Comparison of ENCODE assay signal across 8 cellular contexts in the genomic region with DNA sequence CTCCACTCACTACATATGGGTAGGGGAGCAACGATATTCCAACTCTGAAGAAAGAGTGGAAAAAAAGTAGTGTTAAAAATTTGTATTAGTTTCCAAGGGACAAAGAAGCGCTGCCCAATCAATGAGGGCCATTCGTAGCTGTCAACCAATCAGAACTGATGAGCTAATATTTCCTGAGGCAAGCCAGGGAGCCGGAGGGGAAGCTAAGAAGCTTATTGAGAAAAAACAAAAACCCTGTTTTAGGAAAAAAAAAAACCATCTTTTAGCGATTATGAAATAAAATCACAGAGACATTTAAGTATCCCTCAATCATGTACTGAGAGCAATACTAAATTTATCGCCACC. TPM values are rescaled to one million over a fixed set of nuclear protein-coding genes. Genes with fewer than 3 reads are reported as not detected.
DNase-seq lines count a peak whose midpoint lies in the region; ATAC-seq and TF ChIP-seq lines count a peak whose summit lies in the region.

No MANE protein-coding gene starts in this region.

- H4K20me1 ChIP-seq in smooth muscle cell (ENCODE audit: low read depth) = no peaks in the 10 kb centered on the region

- no peaks in the 10 kb centered on the region for H3K79me2 ChIP-seq in smooth muscle cell (ENCODE audit: low read depth)

- H3K4me3 ChIP-seq in smooth muscle cell = peak overlapping the region; percentile 61

- peaks cover 25% of the 10 kb centered on the region for H3F3A ChIP-seq in smooth muscle cell (ENCODE audit: low read depth)

- H2AFZ ChIP-seq in smooth muscle cell (ENCODE audit: low read depth) = peak overlapping the region; percentile 40

- H3K27me3 ChIP-seq in smooth muscle cell (ENCODE audit: low read depth) = no peaks in the 10 kb centered on the region

- H3K4me2 ChIP-seq in smooth muscle cell = peak overlapping the region; percentile 83

- H3K9me3 ChIP-seq in smooth muscle cell (replicated peaks; ENCODE audit: low read depth) = no peaks in the 10 kb centered on the region

- peak; percentile 43 for ATAC-seq in SK-N-SH treated with all-trans-retinoic acid at 6 μM for 48 hours
- no peak for ATAC-seq in HG03135 (IDR thresholded peaks at IDR 0.05; ENCODE audit: unreplicated experiment)

- no peak for TF ChIP-seq CTCF in smooth muscle cell (IDR thresholded peaks at IDR 0.05; ENCODE audit: borderline replicate concordance, insufficient read depth, poor library complexity, severe bottlenecking)

- H3K36me3 ChIP-seq in smooth muscle cell (ENCODE audit: low read depth) = no peaks in the 10 kb centered on the region

- peak overlapping the region; percentile 93 for H3K27ac ChIP-seq in smooth muscle cell (ENCODE audit: low read depth)

- peak; percentile 72 for DNase-seq in activated effector memory CD4-positive, alpha-beta T cell treated with anti-CD3 and anti-CD28 coated beads, Interleukin-2, amount 50 U/mL, for 16 hours
- DNase-seq in activated effector memory CD4-positive, alpha-beta T cell treated with Interleukin-2 at 50 U/mL for 16 hours = no peak
- DNase-seq in NCI-H1105 treated with DMSO at 0.1 percent for 48 hours (lab: John Stamatoyannopoulos, UW) (peak; percentile 87), cerebellum (ENCODE audit: low spot score) (peak; percentile 81), islet precursor cell (peak; percentile 72), smooth muscle cell (lab: John Stamatoyannopoulos, UW; ENCODE audit: unreplicated experiment) (no peak)

- WGBS in smooth muscle cell (ENCODE audit: low lambda C conversion rate) = 9% methylated on average over 6 of the region's 6 CpGs

- H3K4me1 ChIP-seq in smooth muscle cell (ENCODE audit: low read depth) = peaks cover 18% of the 10 kb centered on the region

- peak overlapping the region; percentile 86 for H3K9ac ChIP-seq in smooth muscle cell (ENCODE audit: low read depth)

TF ChIP-seq in SK-N-SH treated with all-trans-retinoic acid at 6 μM for 48 hours, 23 proteins besides CTCF, POLR2A, EP300 and RAD21:
- TF ChIP-seq ZFP30 (CRISPR knock-in tag; IDR thresholded peaks at IDR 0.05) (no peak), PPARA (CRISPR knock-in tag; IDR thresholded peaks at IDR 0.05; ENCODE audit: borderline replicate concordance) (no peak), SNAI2 (CRISPR knock-in tag; IDR thresholded peaks at IDR 0.05) (no peak), TCF4 (CRISPR knock-in tag; IDR thresholded peaks at IDR 0.05; ENCODE audit: borderline replicate concordance) (no peak), ARNTL (CRISPR knock-in tag; IDR thresholded peaks at IDR 0.05; ENCODE audit: borderline replicate concordance, low read depth) (no peak), ISL1 (CRISPR knock-in tag; IDR thresholded peaks at IDR 0.05) (no peak), TOX (CRISPR knock-in tag; IDR thresholded peaks at IDR 0.05; ENCODE audit: borderline replicate concordance) (no peak), ZFP3 (CRISPR knock-in tag; IDR thresholded peaks at IDR 0.05) (no peak), ESRRG (CRISPR knock-in tag; IDR thresholded peaks at IDR 0.05) (no peak), RARB (CRISPR knock-in tag; IDR thresholded peaks at IDR 0.05) (no peak), ZNF565 (CRISPR knock-in tag; conservative IDR thresholded peaks at IDR 0.05; ENCODE audit: low read depth) (no peak), ZNF70 (CRISPR knock-in tag; IDR thresholded peaks at IDR 0.05) (no peak), CSDC2 (CRISPR knock-in tag; IDR thresholded peaks at IDR 0.05) (no peak)
- TF ChIP-seq, protein P1, sequence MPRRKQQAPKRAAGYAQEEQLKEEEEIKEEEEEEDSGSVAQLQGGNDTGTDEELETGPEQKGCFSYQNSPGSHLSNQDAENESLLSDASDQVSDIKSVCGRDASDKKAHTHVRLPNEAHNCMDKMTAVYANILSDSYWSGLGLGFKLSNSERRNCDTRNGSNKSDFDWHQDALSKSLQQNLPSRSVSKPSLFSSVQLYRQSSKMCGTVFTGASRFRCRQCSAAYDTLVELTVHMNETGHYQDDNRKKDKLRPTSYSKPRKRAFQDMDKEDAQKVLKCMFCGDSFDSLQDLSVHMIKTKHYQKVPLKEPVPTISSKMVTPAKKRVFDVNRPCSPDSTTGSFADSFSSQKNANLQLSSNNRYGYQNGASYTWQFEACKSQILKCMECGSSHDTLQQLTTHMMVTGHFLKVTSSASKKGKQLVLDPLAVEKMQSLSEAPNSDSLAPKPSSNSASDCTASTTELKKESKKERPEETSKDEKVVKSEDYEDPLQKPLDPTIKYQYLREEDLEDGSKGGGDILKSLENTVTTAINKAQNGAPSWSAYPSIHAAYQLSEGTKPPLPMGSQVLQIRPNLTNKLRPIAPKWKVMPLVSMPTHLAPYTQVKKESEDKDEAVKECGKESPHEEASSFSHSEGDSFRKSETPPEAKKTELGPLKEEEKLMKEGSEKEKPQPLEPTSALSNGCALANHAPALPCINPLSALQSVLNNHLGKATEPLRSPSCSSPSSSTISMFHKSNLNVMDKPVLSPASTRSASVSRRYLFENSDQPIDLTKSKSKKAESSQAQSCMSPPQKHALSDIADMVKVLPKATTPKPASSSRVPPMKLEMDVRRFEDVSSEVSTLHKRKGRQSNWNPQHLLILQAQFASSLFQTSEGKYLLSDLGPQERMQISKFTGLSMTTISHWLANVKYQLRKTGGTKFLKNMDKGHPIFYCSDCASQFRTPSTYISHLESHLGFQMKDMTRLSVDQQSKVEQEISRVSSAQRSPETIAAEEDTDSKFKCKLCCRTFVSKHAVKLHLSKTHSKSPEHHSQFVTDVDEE (CRISPR knock-in tag; IDR thresholded peaks at IDR 0.05) = no peak
- TF ChIP-seq, protein P2, sequence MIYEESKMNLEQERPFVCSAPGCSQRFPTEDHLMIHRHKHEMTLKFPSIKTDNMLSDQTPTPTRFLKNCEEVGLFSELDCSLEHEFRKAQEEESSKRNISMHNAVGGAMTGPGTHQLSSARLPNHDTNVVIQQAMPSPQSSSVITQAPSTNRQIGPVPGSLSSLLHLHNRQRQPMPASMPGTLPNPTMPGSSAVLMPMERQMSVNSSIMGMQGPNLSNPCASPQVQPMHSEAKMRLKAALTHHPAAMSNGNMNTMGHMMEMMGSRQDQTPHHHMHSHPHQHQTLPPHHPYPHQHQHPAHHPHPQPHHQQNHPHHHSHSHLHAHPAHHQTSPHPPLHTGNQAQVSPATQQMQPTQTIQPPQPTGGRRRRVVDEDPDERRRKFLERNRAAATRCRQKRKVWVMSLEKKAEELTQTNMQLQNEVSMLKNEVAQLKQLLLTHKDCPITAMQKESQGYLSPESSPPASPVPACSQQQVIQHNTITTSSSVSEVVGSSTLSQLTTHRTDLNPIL (CRISPR knock-in tag; IDR thresholded peaks at IDR 0.05; ENCODE audit: low read depth) = no peak
- TF ChIP-seq, protein P3, sequence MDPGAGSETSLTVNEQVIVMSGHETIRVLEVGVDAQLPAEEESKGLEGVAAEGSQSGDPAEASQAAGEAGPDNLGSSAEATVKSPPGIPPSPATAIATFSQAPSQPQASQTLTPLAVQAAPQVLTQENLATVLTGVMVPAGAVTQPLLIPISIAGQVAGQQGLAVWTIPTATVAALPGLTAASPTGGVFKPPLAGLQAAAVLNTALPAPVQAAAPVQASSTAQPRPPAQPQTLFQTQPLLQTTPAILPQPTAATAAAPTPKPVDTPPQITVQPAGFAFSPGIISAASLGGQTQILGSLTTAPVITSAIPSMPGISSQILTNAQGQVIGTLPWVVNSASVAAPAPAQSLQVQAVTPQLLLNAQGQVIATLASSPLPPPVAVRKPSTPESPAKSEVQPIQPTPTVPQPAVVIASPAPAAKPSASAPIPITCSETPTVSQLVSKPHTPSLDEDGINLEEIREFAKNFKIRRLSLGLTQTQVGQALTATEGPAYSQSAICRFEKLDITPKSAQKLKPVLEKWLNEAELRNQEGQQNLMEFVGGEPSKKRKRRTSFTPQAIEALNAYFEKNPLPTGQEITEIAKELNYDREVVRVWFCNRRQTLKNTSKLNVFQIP (CRISPR knock-in tag; IDR thresholded peaks at IDR 0.05; ENCODE audit: borderline replicate concordance, low read depth) = no peak
- TF ChIP-seq, protein P4, sequence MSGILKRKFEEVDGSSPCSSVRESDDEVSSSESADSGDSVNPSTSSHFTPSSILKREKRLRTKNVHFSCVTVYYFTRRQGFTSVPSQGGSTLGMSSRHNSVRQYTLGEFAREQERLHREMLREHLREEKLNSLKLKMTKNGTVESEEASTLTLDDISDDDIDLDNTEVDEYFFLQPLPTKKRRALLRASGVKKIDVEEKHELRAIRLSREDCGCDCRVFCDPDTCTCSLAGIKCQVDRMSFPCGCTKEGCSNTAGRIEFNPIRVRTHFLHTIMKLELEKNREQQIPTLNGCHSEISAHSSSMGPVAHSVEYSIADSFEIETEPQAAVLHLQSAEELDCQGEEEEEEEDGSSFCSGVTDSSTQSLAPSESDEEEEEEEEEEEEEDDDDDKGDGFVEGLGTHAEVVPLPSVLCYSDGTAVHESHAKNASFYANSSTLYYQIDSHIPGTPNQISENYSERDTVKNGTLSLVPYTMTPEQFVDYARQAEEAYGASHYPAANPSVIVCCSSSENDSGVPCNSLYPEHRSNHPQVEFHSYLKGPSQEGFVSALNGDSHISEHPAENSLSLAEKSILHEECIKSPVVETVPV (CRISPR knock-in tag; IDR thresholded peaks at IDR 0.05) = no peak

RNA-seq across cellular contexts. Expression of a gene that starts 59.5 kb away (rescaled TPM):
- total RNA-seq in cerebellum = 0.73 TPM
- 9.1 and 9.8 TPM in 2 replicates for total RNA-seq in smooth muscle cell
- 6.1 and 7.2 TPM in 2 replicates for polyA plus RNA-seq in smooth muscle cell

Comparison
In these comparisons a context has a peak if more than half of its experiments do, and no peak if none do; other contexts are left out.
1. DNase-seq: peak in activated effector memory CD4-positive, alpha-beta T cell treated with anti-CD3 and anti-CD28 coated beads, Interleukin-2, amount 50 U/mL, for 16 hours (single experiment), NCI-H1105 treated with DMSO at 0.1 percent for 48 hours (single experiment), cerebellum (single experiment) and islet precursor cell (single experiment); none in activated effector memory CD4-positive, alpha-beta T cell treated with Interleukin-2 at 50 U/mL for 16 hours (single experiment) and smooth muscle cell (single experiment).